Comparison of ENCODE assay signal across 28 cellular contexts in genomic region chr9:125985142-125985997, GRCh38.
DNase-seq lines count a peak whose midpoint lies in the region; ATAC-seq, FAIRE-seq and TF ChIP-seq lines count a peak whose summit lies in the region.
"Had no signal": no experiment of that assay in that cellular context is flagged by ENCODE, and none has a peak within 500 bp of the region (broad histone marks: within the 10 kb centered on the region; RNA-seq: fewer than 3 reads in every experiment).

No MANE protein-coding gene starts in this region.

- H2BK5ac ChIP-seq in H1 (ENCODE audit: low read depth, low read length), result no peak overlapping the region

- no peak overlapping the region for H3K14ac ChIP-seq in H1 (ENCODE audit: insufficient read length)

- CTCF ChIA-PET in H1 (lab: Charles Lee; ENCODE audit: partially characterized antibody), result interaction anchor here (0.8 to 0.9 kb wide), 2 partner anchors 144 to 242 kb away, joined by 3 read pairs; no protein-coding TSS in a partner anchor

- H3K27ac ChIP-seq in H1 (ENCODE audit: low read depth, low read length), result no peak overlapping the region
- H3K27ac ChIP-seq in neural progenitor cell, result no peak overlapping the region
- H3K27ac ChIP-seq: 22Rv1, C4-2B, GM23248 had no signal

- DNase-seq in activated effector memory CD4-positive, alpha-beta T cell treated with anti-CD3 and anti-CD28 coated beads, Interleukin-2, amount 50 U/mL, for 16 hours, result peak; percentile 45
- no peak for DNase-seq in activated effector memory CD4-positive, alpha-beta T cell treated with Interleukin-2 at 50 U/mL for 16 hours
- DNase-seq in H1 (ENCODE audit: low read depth in 1 of 2, low spot score in 2 of 2), result peak in 1 of 2 experiments; percentile 8
- no peak for DNase-seq in neural progenitor cell (ENCODE audit: low spot score)
- peak; percentile 49 for DNase-seq in type B pancreatic cell (ENCODE audit: extremely low spot score, unreplicated experiment)
- DNase-seq in COLO668 (lab: John Stamatoyannopoulos, UW; ENCODE audit: unreplicated experiment), result no peak
- DNase-seq: Calu3, DMS79 treated with DMSO at 0.1 percent for 48 hours, GM23248, HCEC 1CT, KG1, MG63, NCI-H1105 treated with DMSO at 0.1 percent for 48 hours, NCI-H146, NCI-H1930, NCI-H2107, NCI-H524, NCI-H774 had no signal

- H3K36me3 ChIP-seq in H1 (ENCODE audit: control insufficient read depth in 2 of 4, insufficient read depth in 4 of 4, low read length in 3 of 4), result no peaks in the 10 kb centered on the region
- H3K36me3 ChIP-seq in neural progenitor cell, result no peaks in the 10 kb centered on the region
- H3K36me3 ChIP-seq: MG63 had no signal

- no peaks in the 10 kb centered on the region for H3K4me1 Mint-ChIP-seq in neural progenitor cell
- H3K4me1 Mint-ChIP-seq in type B pancreatic cell (ENCODE audit: unreplicated experiment), result no peaks in the 10 kb centered on the region
- H3K4me1 Mint-ChIP-seq: B cell had no signal

- H3K27me3 ChIP-seq in H1 (replicated peaks in 1 of 4; ENCODE audit: control insufficient read depth in 3 of 4, extremely low read depth in 1 of 4, insufficient read depth in 3 of 4, low read length in 3 of 4) (no peaks in the 10 kb centered on the region; a peak in 1 of 7 replicates), neural progenitor cell (no peaks in the 10 kb centered on the region)
- H3K27me3 ChIP-seq: MG63 had no signal

- H3K79me2 ChIP-seq in H1 (ENCODE audit: control insufficient read depth in 1 of 2, insufficient read depth in 2 of 2, low read length in 2 of 2) (no peaks in the 10 kb centered on the region), neural progenitor cell (ENCODE audit: low read depth) (no peaks in the 10 kb centered on the region)

- H3K4me2 ChIP-seq in H1 (ENCODE audit: insufficient read depth in 1 of 2, low read depth in 2 of 2, low read length in 2 of 2), result no peak overlapping the region
- H3K4me2 ChIP-seq in neural progenitor cell, result no peak overlapping the region
- H3K4me2 ChIP-seq: SK-N-SH had no signal

- no peaks in the 10 kb centered on the region for H3F3A ChIP-seq in neural progenitor cell (ENCODE audit: low read depth)

- 94% methylated on average over 14 of the region's 14 CpGs; no CpG with 5 or more reads in 1 of the 2 experiments for WGBS in H1 (ENCODE audit: extremely low coverage in 1 of 2, insufficient coverage in 1 of 2, insufficient read length in 1 of 2, insufficient replicate concordance in 2 of 2, low coverage in 1 of 2, low lambda C conversion rate in 2 of 2, missing lambda C conversion rate in 1 of 2), 2 experiments

- H3K27ac Mint-ChIP-seq in neural progenitor cell (peak overlapping the region; percentile 9), type B pancreatic cell (no peak overlapping the region)
- H3K27ac Mint-ChIP-seq: B cell; CD8-positive, alpha-beta T cell had no signal

- H3K27me3 Mint-ChIP-seq in neural progenitor cell (ENCODE audit: insufficient read depth, low read depth), result peaks cover 12% of the 10 kb centered on the region
- peaks cover 23% of the 10 kb centered on the region for H3K27me3 Mint-ChIP-seq in type B pancreatic cell

- H4K8ac ChIP-seq in H1 (ENCODE audit: extremely low read depth, insufficient read depth, low read length), result no peak overlapping the region

- H2BK120ac ChIP-seq in H1 (replicated peaks; ENCODE audit: low read depth, low read length), result no peak overlapping the region

- no peak for TF ChIP-seq RAD21 in H1 (IDR thresholded peaks at IDR 0.05 in 1 of 2, conservative IDR thresholded peaks at IDR 0.05 in 1 of 2; ENCODE audit: low read depth in 2 of 2, low read length in 2 of 2)

- H4K20me1 ChIP-seq in H1 (replicated peaks in 1 of 2; ENCODE audit: control insufficient read depth in 1 of 2, insufficient read depth in 2 of 2, low read length in 2 of 2) (peaks cover 0 to 3% of the 10 kb centered on the region in 2 experiments), neural progenitor cell (ENCODE audit: low read depth) (no peaks in the 10 kb centered on the region)

- H3K4ac ChIP-seq in H1 (replicated peaks; ENCODE audit: insufficient read length, low read depth, low read length), result no peak overlapping the region

- no peak overlapping the region for H2BK12ac ChIP-seq in H1 (ENCODE audit: low read depth, low read length)

- H3K18ac ChIP-seq in H1 (ENCODE audit: extremely low read depth, low read length), result no peak overlapping the region

- no peaks in the 10 kb centered on the region for H3K79me1 ChIP-seq in H1 (ENCODE audit: low read depth, low read length)

- POLR2A ChIA-PET in H1 (lab: Charles Lee; ENCODE audit: partially characterized antibody), result no interaction called here

- peak overlapping the region; percentile 97 for H3K56ac ChIP-seq in H1 (replicated peaks; ENCODE audit: insufficient read length, low read depth, low read length)

- peaks cover 7% of the 10 kb centered on the region; the same call in 1 of the 2 replicates for H3K23me2 ChIP-seq in H1 (ENCODE audit: low read depth, low read length)

- TF ChIP-seq CTCF in H1 (IDR thresholded peaks at IDR 0.05; ENCODE audit: control extremely low read depth in 1 of 3, insufficient read depth in 1 of 3, low read depth in 1 of 3, low read length in 3 of 3) (no peak), neural progenitor cell (IDR thresholded peaks at IDR 0.05) (no peak), type B pancreatic cell (conservative IDR thresholded peaks at IDR 0.05) (no peak)

- H3K36me3 Mint-ChIP-seq in neural progenitor cell (no peaks in the 10 kb centered on the region), type B pancreatic cell (peaks cover 3% of the 10 kb centered on the region)
- H3K36me3 Mint-ChIP-seq: CD8-positive, alpha-beta T cell had no signal

- H2BK20ac ChIP-seq in H1 (ENCODE audit: low read length), result no peak overlapping the region

- no peak overlapping the region for H3K23ac ChIP-seq in H1 (ENCODE audit: insufficient read length)

- no peak overlapping the region for H3K4me3 ChIP-seq in H1 (ENCODE audit: extremely low read depth in 1 of 4, insufficient read depth in 2 of 4, low read depth in 3 of 4, low read length in 4 of 4)
- H3K4me3 ChIP-seq in neural progenitor cell, result no peak overlapping the region
- H3K4me3 ChIP-seq: GM23248, MG63 had no signal

- ATAC-seq in HG03039 (IDR thresholded peaks at IDR 0.05; ENCODE audit: unreplicated experiment), result no peak
- no peak for ATAC-seq in GM21360 (IDR thresholded peaks at IDR 0.05; ENCODE audit: unreplicated experiment)
- ATAC-seq: CD8-positive, alpha-beta T cell had no signal

- H3K9me3 Mint-ChIP-seq in neural progenitor cell (peaks cover 8% of the 10 kb centered on the region), type B pancreatic cell (peaks cover 5% of the 10 kb centered on the region)

- TF ChIP-seq POLR2A in H1 (IDR thresholded peaks at IDR 0.05; ENCODE audit: control extremely low read depth in 1 of 2, low read depth in 2 of 2, low read length in 2 of 2), result no peak

- no peak overlapping the region for H2AK5ac ChIP-seq in H1 (ENCODE audit: low read depth, low read length)

- H3K9me3 ChIP-seq in H1 (ENCODE audit: insufficient read depth in 2 of 2, low read depth in 1 of 2, low read length in 1 of 2) (no peaks in the 10 kb centered on the region), neural progenitor cell (ENCODE audit: low read depth) (no peaks in the 10 kb centered on the region)
- H3K9me3 ChIP-seq: MG63, SK-N-SH had no signal

- no peaks in the 10 kb centered on the region for H3K4me1 ChIP-seq in H1 (replicated peaks in 1 of 4; ENCODE audit: control insufficient read depth in 3 of 4, insufficient read depth in 4 of 4, low read length in 3 of 4)
- no peaks in the 10 kb centered on the region for H3K4me1 ChIP-seq in neural progenitor cell

- H4K91ac ChIP-seq in H1 (replicated peaks; ENCODE audit: insufficient read length, low read length), result no peak overlapping the region

- H2BK15ac ChIP-seq in H1 (ENCODE audit: low read length), result no peak overlapping the region

- no peak overlapping the region for H3K9ac ChIP-seq in H1 (replicated peaks in 1 of 4; ENCODE audit: extremely low read depth in 1 of 4, low read depth in 3 of 4, low read length in 3 of 4)
- H3K9ac ChIP-seq in neural progenitor cell, result no peak overlapping the region
- H3K9ac ChIP-seq: GM23248, SK-N-SH had no signal

- FAIRE-seq in H1 (lab: Jason Lieb, UNC), result no peak
- FAIRE-seq: GM12892, GM19239, RCC 7860 had no signal

- no peak for TF ChIP-seq EP300 in H1 (IDR thresholded peaks at IDR 0.05; ENCODE audit: borderline replicate concordance in 1 of 2, low read depth in 2 of 2, low read length in 2 of 2)

- H2AFZ ChIP-seq in H1 (ENCODE audit: low read length) (no peak overlapping the region), neural progenitor cell (replicated peaks) (no peak overlapping the region)
- H2AFZ ChIP-seq: GM23248 had no signal

- H3K4me3 Mint-ChIP-seq in neural progenitor cell, result peak overlapping the region; percentile 1
- no peak overlapping the region for H3K4me3 Mint-ChIP-seq in type B pancreatic cell
- H3K4me3 Mint-ChIP-seq: B cell; CD8-positive, alpha-beta T cell had no signal

- no peak overlapping the region for H4K5ac ChIP-seq in H1 (ENCODE audit: insufficient read length, low read depth, low read length)

TF ChIP-seq in H1, 55 proteins besides CTCF, POLR2A, EP300 and RAD21 (continues in another document):
- TF ChIP-seq ATF3 (IDR thresholded peaks at IDR 0.05; ENCODE audit: insufficient read depth, low read depth, low read length), result no peak
- TF ChIP-seq RBBP5 (IDR thresholded peaks at IDR 0.05; ENCODE audit: borderline replicate concordance, low read depth, low read length), result no peak
- TF ChIP-seq GTF2F1 (IDR thresholded peaks at IDR 0.05; ENCODE audit: borderline replicate concordance, low read depth, low read length), result no peak
- TF ChIP-seq, protein P1, sequence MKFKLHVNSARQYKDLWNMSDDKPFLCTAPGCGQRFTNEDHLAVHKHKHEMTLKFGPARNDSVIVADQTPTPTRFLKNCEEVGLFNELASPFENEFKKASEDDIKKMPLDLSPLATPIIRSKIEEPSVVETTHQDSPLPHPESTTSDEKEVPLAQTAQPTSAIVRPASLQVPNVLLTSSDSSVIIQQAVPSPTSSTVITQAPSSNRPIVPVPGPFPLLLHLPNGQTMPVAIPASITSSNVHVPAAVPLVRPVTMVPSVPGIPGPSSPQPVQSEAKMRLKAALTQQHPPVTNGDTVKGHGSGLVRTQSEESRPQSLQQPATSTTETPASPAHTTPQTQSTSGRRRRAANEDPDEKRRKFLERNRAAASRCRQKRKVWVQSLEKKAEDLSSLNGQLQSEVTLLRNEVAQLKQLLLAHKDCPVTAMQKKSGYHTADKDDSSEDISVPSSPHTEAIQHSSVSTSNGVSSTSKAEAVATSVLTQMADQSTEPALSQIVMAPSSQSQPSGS (IDR thresholded peaks at IDR 0.05; ENCODE audit: low read length), result no peak
- no peak for TF ChIP-seq TBP (IDR thresholded peaks at IDR 0.05; ENCODE audit: low read depth, low read length)
- TF ChIP-seq RFX5 (IDR thresholded peaks at IDR 0.05; ENCODE audit: borderline replicate concordance, low read depth, low read length), result no peak
- no peak for TF ChIP-seq BCL11A (IDR thresholded peaks at IDR 0.05; ENCODE audit: low read depth in 2 of 2, low read length in 2 of 2)
- no peak for TF ChIP-seq CBX5 (IDR thresholded peaks at IDR 0.05; ENCODE audit: low read depth, low read length)
- TF ChIP-seq PHF8 (conservative IDR thresholded peaks at IDR 0.05; ENCODE audit: low read depth, low read length), result no peak

Comparison
In these comparisons a context has a peak if more than half of its experiments do, and no peak if none do; other contexts are left out.
1. DNase-seq: peak in activated effector memory CD4-positive, alpha-beta T cell treated with anti-CD3 and anti-CD28 coated beads, Interleukin-2, amount 50 U/mL, for 16 hours (single experiment) and type B pancreatic cell (single experiment); none in activated effector memory CD4-positive, alpha-beta T cell treated with Interleukin-2 at 50 U/mL for 16 hours (single experiment), neural progenitor cell (single experiment) and COLO668 (single experiment).